In the genomic region with DNA sequence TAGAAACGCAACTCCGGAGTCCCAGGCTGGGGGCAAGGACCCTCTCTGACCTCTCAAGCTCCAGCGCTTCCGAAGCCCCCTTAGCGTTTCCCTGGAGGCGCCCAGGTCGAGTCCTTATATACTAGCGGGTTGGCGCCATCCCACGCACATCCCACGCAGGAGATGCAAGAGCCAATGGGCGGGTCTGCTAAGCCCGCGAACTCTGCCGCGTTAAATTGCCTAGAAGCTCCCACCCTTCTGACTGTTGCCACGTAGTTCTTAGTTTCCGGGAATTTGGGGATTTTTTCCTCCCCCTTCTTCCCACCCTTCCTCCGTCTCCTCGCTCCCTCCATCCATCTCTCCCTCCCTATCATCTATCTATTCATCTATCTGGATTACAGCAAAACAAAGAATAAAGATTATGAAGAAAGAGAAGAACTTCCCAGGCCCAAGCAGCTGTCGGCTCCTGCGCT, we compare ENCODE assay signal across 8 cellular contexts. TPM values are rescaled to one million over a fixed set of nuclear protein-coding genes. Genes with fewer than 3 reads are reported as not detected.
A peak's percentile ranks its signal among the peaks of the same experiment; 100 is the strongest.
DNase-seq lines count a peak whose midpoint lies in the region; FAIRE-seq and TF ChIP-seq lines count a peak whose summit lies in the region.

A gene with protein sequence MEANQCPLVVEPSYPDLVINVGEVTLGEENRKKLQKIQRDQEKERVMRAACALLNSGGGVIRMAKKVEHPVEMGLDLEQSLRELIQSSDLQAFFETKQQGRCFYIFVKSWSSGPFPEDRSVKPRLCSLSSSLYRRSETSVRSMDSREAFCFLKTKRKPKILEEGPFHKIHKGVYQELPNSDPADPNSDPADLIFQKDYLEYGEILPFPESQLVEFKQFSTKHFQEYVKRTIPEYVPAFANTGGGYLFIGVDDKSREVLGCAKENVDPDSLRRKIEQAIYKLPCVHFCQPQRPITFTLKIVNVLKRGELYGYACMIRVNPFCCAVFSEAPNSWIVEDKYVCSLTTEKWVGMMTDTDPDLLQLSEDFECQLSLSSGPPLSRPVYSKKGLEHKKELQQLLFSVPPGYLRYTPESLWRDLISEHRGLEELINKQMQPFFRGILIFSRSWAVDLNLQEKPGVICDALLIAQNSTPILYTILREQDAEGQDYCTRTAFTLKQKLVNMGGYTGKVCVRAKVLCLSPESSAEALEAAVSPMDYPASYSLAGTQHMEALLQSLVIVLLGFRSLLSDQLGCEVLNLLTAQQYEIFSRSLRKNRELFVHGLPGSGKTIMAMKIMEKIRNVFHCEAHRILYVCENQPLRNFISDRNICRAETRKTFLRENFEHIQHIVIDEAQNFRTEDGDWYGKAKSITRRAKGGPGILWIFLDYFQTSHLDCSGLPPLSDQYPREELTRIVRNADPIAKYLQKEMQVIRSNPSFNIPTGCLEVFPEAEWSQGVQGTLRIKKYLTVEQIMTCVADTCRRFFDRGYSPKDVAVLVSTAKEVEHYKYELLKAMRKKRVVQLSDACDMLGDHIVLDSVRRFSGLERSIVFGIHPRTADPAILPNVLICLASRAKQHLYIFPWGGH (minus strand): TSS at position 90 of the 452 bp plus-strand sequence. CDS start 9,814 bp downstream, outside the sequence.

- H3K4me1 Mint-ChIP-seq in MCF 10A (ENCODE audit: insufficient read depth, unreplicated experiment), result no peaks in the 10 kb centered on the region

- intact Hi-C loops in MCF 10A (cut with micrococcal nuclease), result no loop called here

- H3K36me3 Mint-ChIP-seq in MCF 10A (ENCODE audit: insufficient read depth, unreplicated experiment), result no peaks in the 10 kb centered on the region

- no peaks in the 10 kb centered on the region for H3K36me3 ChIP-seq in iPS-20b (ENCODE audit: insufficient read depth, low read depth, low read length)

- no peak within 1 kb of the TSS for H3K27ac Mint-ChIP-seq in MCF 10A (ENCODE audit: low read depth, unreplicated experiment)

- POLR2A ChIA-PET in MCF 10A (lab: Yijun Ruan, JAX), result no interaction called here

- H3K27me3 ChIP-seq in iPS-20b (ENCODE audit: insufficient read depth, low read length), result peaks cover 86% of the 10 kb centered on the region

- H3K9me3 ChIP-seq in iPS-20b (ENCODE audit: insufficient read depth, low read depth, low read length), result no peaks in the 10 kb centered on the region

- CTCF ChIA-PET in MCF 10A (lab: Yijun Ruan, JAX), result no interaction called here

- peak; percentile 100 for FAIRE-seq in GM19239 (lab: Jason Lieb, UNC)

- peak within 1 kb of the TSS; percentile 58 for H3K4me3 Mint-ChIP-seq in MCF 10A (ENCODE audit: unreplicated experiment)

- H3K27ac ChIP-seq in iPS-20b (ENCODE audit: low read length), result no peak within 1 kb of the TSS

- H3K9me3 Mint-ChIP-seq in MCF 10A (ENCODE audit: unreplicated experiment), result no peaks in the 10 kb centered on the region

- peak; percentile 94 for DNase-seq in AG08396 (ENCODE audit: low spot score)
- DNase-seq in GM19239 (ENCODE audit: insufficient read length, low spot score), result peak; percentile 52
- DNase-seq in NB4 (ENCODE audit: low read depth), result peak; percentile 94
- no peak for DNase-seq in MCF 10A (ENCODE audit: unreplicated experiment)
- peak; percentile 62 for DNase-seq in smooth muscle cell of the brain vasculature (ENCODE audit: low read depth, low spot score)
- no peak for DNase-seq in NCI-H128 (lab: John Stamatoyannopoulos, UW; ENCODE audit: unreplicated experiment)

- peak within 1 kb of the TSS; percentile 80 for H3K4me3 ChIP-seq in NB4 (ENCODE audit: low read depth, low read length)
- peak within 1 kb of the TSS; percentile 81 for H3K4me3 ChIP-seq in WI38 (ENCODE audit: low read depth, low read length)
- peak within 1 kb of the TSS; percentile 70 for H3K4me3 ChIP-seq in iPS-20b (ENCODE audit: low read length)

- H3K9ac ChIP-seq in iPS-20b (ENCODE audit: low read depth, low read length), result no peak within 1 kb of the TSS

- no TSS peak for BruUV-seq in MCF 10A (replicated peaks; lab: Mats Ljungman, UMichigan)

- TF ChIP-seq CTCF in NB4 (IDR thresholded peaks at IDR 0.05; ENCODE audit: low read depth, low read length) (no peak), WI38 (IDR thresholded peaks at IDR 0.05; ENCODE audit: low read depth, low read length) (no peak), MCF 10A (IDR thresholded peaks at IDR 0.05; ENCODE audit: unreplicated experiment) (no peak)

- peaks cover 77% of the 10 kb centered on the region for H3K27me3 Mint-ChIP-seq in MCF 10A (ENCODE audit: insufficient read depth, unreplicated experiment)

- no peaks in the 10 kb centered on the region for H3K4me1 ChIP-seq in iPS-20b (ENCODE audit: insufficient read depth, low read length)

- TF ChIP-seq POLR2A in NB4 (IDR thresholded peaks at IDR 0.05; ENCODE audit: extremely low read depth, insufficient read length), result peak; percentile 99

RNA-seq across cellular contexts. Expression of the gene that starts here (rescaled TPM):
- total RNA-seq in MCF 10A (2022), result not detected in 2 replicates

Comparison
In these comparisons a context has a peak if more than half of its experiments do, and no peak if none do; other contexts are left out.
1. DNase-seq: peak in AG08396 (single experiment), GM19239 (single experiment), NB4 (single experiment) and smooth muscle cell of the brain vasculature (single experiment); none in MCF 10A (single experiment) and NCI-H128 (single experiment).
2. Peak in every context shown above with its lines, with median percentiles within 50 percentile points of each other: H3K4me3 ChIP-seq.